In the genomic region with DNA sequence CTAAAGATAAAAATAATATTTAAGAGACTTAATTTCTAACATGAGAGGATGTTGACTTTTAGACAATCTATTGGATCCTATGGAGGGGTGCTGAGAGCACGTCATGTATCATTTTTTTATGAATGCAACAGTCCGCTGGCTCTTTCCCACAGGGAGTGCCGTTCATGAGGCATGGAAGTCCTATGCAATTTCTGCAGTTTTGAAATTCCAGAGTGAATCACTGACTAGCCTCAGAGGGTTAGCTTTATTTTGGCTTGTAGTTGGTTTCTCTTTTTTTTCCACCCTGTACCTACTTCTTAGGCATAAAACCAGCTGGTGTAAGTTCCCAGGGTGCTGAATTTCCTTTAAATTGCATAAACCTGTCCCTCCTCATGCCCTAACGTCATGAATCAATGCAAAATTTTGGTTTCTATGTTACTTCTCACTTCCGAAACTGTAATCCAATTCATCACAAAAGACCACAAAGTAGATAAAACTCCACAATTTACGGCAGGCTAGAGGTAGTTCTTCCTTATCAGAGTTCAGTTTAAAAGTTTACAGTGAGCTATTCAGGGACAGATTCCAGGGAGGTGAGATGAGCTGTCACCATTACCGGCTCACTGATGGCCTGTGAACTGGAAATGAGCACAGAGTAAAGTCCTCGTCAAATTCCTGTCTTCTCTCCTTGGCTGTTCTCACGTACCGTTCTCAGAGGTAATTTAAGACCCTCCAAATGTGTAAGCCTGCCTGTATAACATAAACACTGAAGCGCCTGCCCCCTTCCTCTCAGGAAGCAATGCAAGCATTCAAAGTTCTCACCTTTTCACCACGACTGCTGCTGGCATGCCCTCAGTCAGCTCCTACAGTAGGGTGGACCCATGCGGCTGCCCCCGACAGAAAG, we compare ENCODE assay signal across 13 cellular contexts.
DNase-seq lines count a peak whose midpoint lies in the region; ATAC-seq, FAIRE-seq and TF ChIP-seq lines count a peak whose summit lies in the region.
"Had no signal": no experiment of that assay in that cellular context is flagged by ENCODE, and none has a peak within 500 bp of the region (broad histone marks: within the 10 kb centered on the region; RNA-seq: fewer than 3 reads in every experiment).

No MANE protein-coding gene starts in this region.

- no peak overlapping the region for H3K27ac Mint-ChIP-seq in activated T-cell treated with anti-CD3 and anti-CD28 coated beads, Interleukin-2, amount 50 U/mL, for 24 hours
- H3K27ac Mint-ChIP-seq: activated T-helper 17 cell treated with anti-CD3 and anti-CD28 coated beads, Interleukin-2, amount 50 U/mL, for 72 hours had no signal

- H3K36me3 ChIP-seq in PC-9 (ENCODE audit: low read depth), result no peaks in the 10 kb centered on the region

- POLR2A ChIA-PET in PC-9 (lab: Charles Lee; ENCODE audit: unreplicated experiment), result interaction anchor here (0.5 to 0.6 kb wide), 2 partner anchors 725 to 1440 kb away, joined by 3 to 7 read pairs; no protein-coding TSS in a partner anchor

- H3K9me2 ChIP-seq in PC-9 (ENCODE audit: insufficient read depth), result no peaks in the 10 kb centered on the region

- H3K4me3 ChIP-seq in PC-9 (peak overlapping the region; percentile 36; the same call in 1 of the 2 replicates), fibroblast of villous mesenchyme (ENCODE audit: low read depth, low read length) (no peak overlapping the region)

- no peak for DNase-seq in left ventricle myocardium superior
- DNase-seq in Right ventricle myocardium inferior (ENCODE audit: missing footprints), result no peak
- DNase-seq in PC-9, result peak; percentile 55 to 98
- peak; percentile 45 for DNase-seq in fibroblast of villous mesenchyme (ENCODE audit: low read depth)
- DNase-seq in urothelium cell line (ENCODE audit: low spot score), result peak; percentile 62
- DNase-seq in activated T-cell treated with anti-CD3 and anti-CD28 coated beads, Interleukin-2, amount 50 U/mL, for 24 hours, result no peak
- DNase-seq in HT-29 (ENCODE audit: low spot score), result no peak
- DNase-seq in HK-2 (ENCODE audit: unreplicated experiment), result no peak
- DNase-seq: head of caudate nucleus, NCI-H146, T-helper 2 cell had no signal

- H3K9me3 Mint-ChIP-seq in activated T-cell treated with anti-CD3 and anti-CD28 coated beads, Interleukin-2, amount 50 U/mL, for 24 hours, result no peaks in the 10 kb centered on the region

- peaks cover 1% of the 10 kb centered on the region for H3K4me1 Mint-ChIP-seq in activated T-cell treated with anti-CD3 and anti-CD28 coated beads, Interleukin-2, amount 50 U/mL, for 24 hours (ENCODE audit: low read depth)
- H3K4me1 Mint-ChIP-seq: activated T-helper 17 cell treated with anti-CD3 and anti-CD28 coated beads, Interleukin-2, amount 50 U/mL, for 72 hours had no signal

- TF ChIP-seq CTCF in PC-9 (conservative IDR thresholded peaks at IDR 0.05) (no peak), fibroblast of villous mesenchyme (IDR thresholded peaks at IDR 0.05; ENCODE audit: insufficient read depth, low read depth, low read length) (no peak)

- no peaks in the 10 kb centered on the region for H3K79me2 ChIP-seq in PC-9 (ENCODE audit: low read depth)

- H3K9me3 ChIP-seq in PC-9 (ENCODE audit: insufficient read depth, low read depth), result peaks cover 12% of the 10 kb centered on the region; the same call in 1 of the 2 replicates

- peaks cover 13% of the 10 kb centered on the region for H3F3A ChIP-seq in PC-9 (ENCODE audit: insufficient read depth, low read depth)

- no peak overlapping the region for H3K4me3 Mint-ChIP-seq in activated T-cell treated with anti-CD3 and anti-CD28 coated beads, Interleukin-2, amount 50 U/mL, for 24 hours
- H3K4me3 Mint-ChIP-seq: activated T-helper 17 cell treated with anti-CD3 and anti-CD28 coated beads, Interleukin-2, amount 50 U/mL, for 72 hours had no signal

- ATAC-seq in left ventricle myocardium superior (peak; percentile 39), Right ventricle myocardium inferior (no peak)
- ATAC-seq: activated T-helper 17 cell treated with anti-CD3 and anti-CD28 coated beads, Interleukin-2, amount 50 U/mL, for 72 hours had no signal

- peak overlapping the region; percentile 67 for H3K4me2 ChIP-seq in PC-9

- no peak for FAIRE-seq in urothelium cell line (lab: Jason Lieb, UNC)
- FAIRE-seq: GM12891 had no signal

- H3K36me3 Mint-ChIP-seq in activated T-cell treated with anti-CD3 and anti-CD28 coated beads, Interleukin-2, amount 50 U/mL, for 24 hours (ENCODE audit: low read depth), result no peaks in the 10 kb centered on the region

- peaks cover 9% of the 10 kb centered on the region for H3K27me3 Mint-ChIP-seq in activated T-cell treated with anti-CD3 and anti-CD28 coated beads, Interleukin-2, amount 50 U/mL, for 24 hours

- H3K27me3 ChIP-seq in PC-9 (ENCODE audit: insufficient read depth, low read depth), result no peaks in the 10 kb centered on the region

- peak overlapping the region; percentile 69 for H2AFZ ChIP-seq in PC-9

- intact Hi-C loops in left ventricle myocardium superior (cut with micrococcal nuclease), result no loop called here
- intact Hi-C loops in Right ventricle myocardium inferior (cut with DNase I), result no loop called here
- intact Hi-C loops in PC-9 (cut with micrococcal nuclease; ENCODE audit: unreplicated experiment), result loop anchor here (2.0 kb wide), 1 partner anchor 372 kb away; no protein-coding TSS in a partner anchor

- H3K27ac ChIP-seq in PC-9, result peak overlapping the region; percentile 98

- H3K4me1 ChIP-seq in PC-9 (replicated peaks; ENCODE audit: insufficient read depth), result peaks cover 17% of the 10 kb centered on the region

- no TSS peak for BruUV-seq in PC-9 (replicated peaks; lab: Mats Ljungman, UMichigan)

- CTCF ChIA-PET in PC-9 (lab: Charles Lee), result no interaction called here

- no peaks in the 10 kb centered on the region for H4K20me1 ChIP-seq in PC-9 (ENCODE audit: insufficient read depth)

Comparison
In these comparisons a context has a peak if more than half of its experiments do, and no peak if none do; other contexts are left out.
1. DNase-seq: peak in PC-9 (2 of 2), fibroblast of villous mesenchyme (single experiment) and urothelium cell line (single experiment); none in left ventricle myocardium superior (single experiment), Right ventricle myocardium inferior (single experiment), activated T-cell treated with anti-CD3 and anti-CD28 coated beads, Interleukin-2, amount 50 U/mL, for 24 hours (single experiment), HT-29 (single experiment) and HK-2 (single experiment).